1 cellular context compared by ENCODE assay signal in genomic region chr14:67567654-67568053, GRCh38.
TF ChIP-seq lines count a peak whose summit lies in the region.

No MANE protein-coding gene starts in this region.

TF ChIP-seq in WTC11, 78 proteins besides CTCF, POLR2A, EP300 and RAD21 (continued from another document):
- TF ChIP-seq ZNF512 (CRISPR knock-in tag; IDR thresholded peaks at IDR 0.05; ENCODE audit: borderline replicate concordance): no peak
- no peak for TF ChIP-seq ARID4B (CRISPR knock-in tag; IDR thresholded peaks at IDR 0.05; ENCODE audit: borderline replicate concordance)
- TF ChIP-seq ZNF416 (CRISPR knock-in tag; IDR thresholded peaks at IDR 0.05): no peak
- TF ChIP-seq TCF7 (CRISPR knock-in tag; IDR thresholded peaks at IDR 0.05; ENCODE audit: low read depth): no peak
- no peak for TF ChIP-seq ZNF423 (CRISPR knock-in tag; IDR thresholded peaks at IDR 0.05)
- no peak for TF ChIP-seq GABPB1 (CRISPR knock-in tag; IDR thresholded peaks at IDR 0.05)
TF ChIP-seq in WTC11: peak in this region for 0.
